Comparison of ENCODE assay signal across 10 cellular contexts in genomic region chr16:22425036-22425801, GRCh38. TPM values are rescaled to one million over a fixed set of nuclear protein-coding genes. Genes with fewer than 3 reads are reported as not detected.
DNase-seq lines count a peak whose midpoint lies in the region; ATAC-seq, FAIRE-seq and TF ChIP-seq lines count a peak whose summit lies in the region.
"Had no signal": no experiment of that assay in that cellular context is flagged by ENCODE, and none has a peak within 500 bp of the region (broad histone marks: within the 10 kb centered on the region; RNA-seq: fewer than 3 reads in every experiment).

No MANE protein-coding gene starts in this region.

- H3K36me3 ChIP-seq in pancreas (peaks cover 0 to 15% (median 0%) of the 10 kb centered on the region in 3 donors), colonic mucosa (no peaks in the 10 kb centered on the region)

- H3K9ac ChIP-seq in colonic mucosa (ENCODE audit: low read depth in 2 of 2, low read length in 2 of 2), result no peak overlapping the region

- H3K27ac Mint-ChIP-seq in naive thymus-derived CD8-positive, alpha-beta T cell, result peak overlapping the region in 1 of 10 donors; percentile 80
- H3K27ac Mint-ChIP-seq: T-helper 1 cell treated with Interleukin-12 subunit alpha and Interleukin-12 subunit beta and Interleukin-4 antibody, amounts not matched to agents 30 μg/mL and 1 μg/mL, for 36 hours had no signal

- H3K27ac ChIP-seq in pancreas (peak overlapping the region in 2 of 4 donors; percentile 24 to 67), colonic mucosa (no peak overlapping the region)

- H3K4me3 ChIP-seq in pancreas, result peak overlapping the region in 1 of 4 donors; percentile 1
- no peak overlapping the region for H3K4me3 ChIP-seq in colonic mucosa

- ATAC-seq in Right ventricle myocardium superior (ENCODE audit: poor library complexity) (peak; percentile 75), pancreas (peak in 3 of 4 donors; percentile 5 to 49 (median 7)), GM18858 (IDR thresholded peaks at IDR 0.05; ENCODE audit: unreplicated experiment) (no peak), HG03280 (IDR thresholded peaks at IDR 0.05; ENCODE audit: unreplicated experiment) (no peak)
- ATAC-seq in naive thymus-derived CD8-positive, alpha-beta T cell, result no peak
- ATAC-seq: activated T-cell treated with anti-CD3 and anti-CD28 coated beads, Interleukin-2, amount 50 U/mL, for 4 hours had no signal

- no peaks in the 10 kb centered on the region for H3K27me3 Mint-ChIP-seq in naive thymus-derived CD8-positive, alpha-beta T cell

- WGBS in pancreas, 2 donors, result 79 to 82% methylated on average over 26 of the region's 26 CpGs

- no peaks in the 10 kb centered on the region for H3K27me3 ChIP-seq in pancreas
- no peaks in the 10 kb centered on the region for H3K27me3 ChIP-seq in colonic mucosa

- POLR2A ChIA-PET in naive thymus-derived CD8-positive, alpha-beta T cell (lab: Charles Lee), result no interaction called here

- H3K9me3 ChIP-seq in pancreas, result no peaks in the 10 kb centered on the region
- H3K9me3 ChIP-seq in colonic mucosa, result no peaks in the 10 kb centered on the region

- intact Hi-C loops in Right ventricle myocardium superior (cut with DNase I), result no loop called here
- intact Hi-C loops in pancreas (cut with DNase I), result no loop called here
- intact Hi-C loops in colonic mucosa (cut with DNase I), result no loop called here

- peaks cover 0 to 5% (median 0%) of the 10 kb centered on the region in 4 donors for H3K4me1 Mint-ChIP-seq in naive thymus-derived CD8-positive, alpha-beta T cell

- H3K36me3 Mint-ChIP-seq in naive thymus-derived CD8-positive, alpha-beta T cell, result peaks cover 0 to 63% (median 14%) of the 10 kb centered on the region in 3 donors

- FAIRE-seq in pancreas (lab: Jason Lieb, UNC), result no peak

- DNase-seq in AG08395 (ENCODE audit: low spot score) (peak; percentile 69), RPMI7951 (ENCODE audit: low read depth) (peak; percentile 72), Right ventricle myocardium superior (peak; percentile 67), pancreas (peak in 1 of 6 donors; percentile 58), colonic mucosa (no peak)
- no peak for DNase-seq in naive thymus-derived CD8-positive, alpha-beta T cell
- DNase-seq: activated T-cell treated with anti-CD3 and anti-CD28 coated beads, Interleukin-2, amount 50 U/mL, for 4 hours had no signal

- no peaks in the 10 kb centered on the region for H3K9me3 Mint-ChIP-seq in naive thymus-derived CD8-positive, alpha-beta T cell
- H3K9me3 Mint-ChIP-seq: activated T-cell treated with anti-CD3 and anti-CD28 coated beads, Interleukin-2, amount 50 U/mL, for 4 hours; T-helper 1 cell treated with Interleukin-12 subunit alpha and Interleukin-12 subunit beta and Interleukin-4 antibody, amounts not matched to agents 30 μg/mL and 1 μg/mL, for 36 hours had no signal

- no peak for TF ChIP-seq CTCF in pancreas (IDR thresholded peaks at IDR 0.05)
- TF ChIP-seq CTCF in colonic mucosa (IDR thresholded peaks at IDR 0.05), result no peak

- H3K4me1 ChIP-seq in pancreas (no peaks in the 10 kb centered on the region), colonic mucosa (no peaks in the 10 kb centered on the region)

- H3K4me3 Mint-ChIP-seq in naive thymus-derived CD8-positive, alpha-beta T cell, result no peak overlapping the region
- H3K4me3 Mint-ChIP-seq: activated T-cell treated with anti-CD3 and anti-CD28 coated beads, Interleukin-2, amount 50 U/mL, for 4 hours; T-helper 1 cell treated with Interleukin-12 subunit alpha and Interleukin-12 subunit beta and Interleukin-4 antibody, amounts not matched to agents 30 μg/mL and 1 μg/mL, for 36 hours had no signal

RNA-seq across cellular contexts. Expression of gene CDR2, which starts 50.8 kb away (rescaled TPM):
- total RNA-seq in RPMI7951 (2014; rRNA removed; shearing (Covaris generic)), result 23.5 and 25.8 TPM in 2 replicates
- total RNA-seq in Right ventricle myocardium superior (5.2 TPM), pancreas (10 to 100 TPM in 2 of 6 donors, 1 to 10 TPM in 4; 8.3 to 15.5 (median 9.2) TPM), colonic mucosa (10 to 100 TPM; 24.0 to 31.5 TPM)
- polyA plus RNA-seq in pancreas, result 1 to 10 TPM; 7.9 to 9.3 TPM
- total RNA-seq in naive thymus-derived CD8-positive, alpha-beta T cell, result 10 to 100 TPM; 68.7 to 78.3 TPM
- 10 to 100 TPM; 46.8 to 91.0 (median 66.9) TPM for polyA plus RNA-seq in naive thymus-derived CD8-positive, alpha-beta T cell

Comparison
In these comparisons a context has a peak if more than half of its experiments do, and no peak if none do; other contexts are left out.
1. DNase-seq: peak in AG08395 (single experiment), RPMI7951 (single experiment) and Right ventricle myocardium superior (single experiment); none in naive thymus-derived CD8-positive, alpha-beta T cell (0 of 10) and colonic mucosa (single experiment).
2. ATAC-seq: peak in Right ventricle myocardium superior (single experiment) and pancreas (3 of 4); none in naive thymus-derived CD8-positive, alpha-beta T cell (0 of 2), GM18858 (single experiment) and HG03280 (single experiment).